Comparison of ENCODE assay signal across 1 cellular context in the genomic region with DNA sequence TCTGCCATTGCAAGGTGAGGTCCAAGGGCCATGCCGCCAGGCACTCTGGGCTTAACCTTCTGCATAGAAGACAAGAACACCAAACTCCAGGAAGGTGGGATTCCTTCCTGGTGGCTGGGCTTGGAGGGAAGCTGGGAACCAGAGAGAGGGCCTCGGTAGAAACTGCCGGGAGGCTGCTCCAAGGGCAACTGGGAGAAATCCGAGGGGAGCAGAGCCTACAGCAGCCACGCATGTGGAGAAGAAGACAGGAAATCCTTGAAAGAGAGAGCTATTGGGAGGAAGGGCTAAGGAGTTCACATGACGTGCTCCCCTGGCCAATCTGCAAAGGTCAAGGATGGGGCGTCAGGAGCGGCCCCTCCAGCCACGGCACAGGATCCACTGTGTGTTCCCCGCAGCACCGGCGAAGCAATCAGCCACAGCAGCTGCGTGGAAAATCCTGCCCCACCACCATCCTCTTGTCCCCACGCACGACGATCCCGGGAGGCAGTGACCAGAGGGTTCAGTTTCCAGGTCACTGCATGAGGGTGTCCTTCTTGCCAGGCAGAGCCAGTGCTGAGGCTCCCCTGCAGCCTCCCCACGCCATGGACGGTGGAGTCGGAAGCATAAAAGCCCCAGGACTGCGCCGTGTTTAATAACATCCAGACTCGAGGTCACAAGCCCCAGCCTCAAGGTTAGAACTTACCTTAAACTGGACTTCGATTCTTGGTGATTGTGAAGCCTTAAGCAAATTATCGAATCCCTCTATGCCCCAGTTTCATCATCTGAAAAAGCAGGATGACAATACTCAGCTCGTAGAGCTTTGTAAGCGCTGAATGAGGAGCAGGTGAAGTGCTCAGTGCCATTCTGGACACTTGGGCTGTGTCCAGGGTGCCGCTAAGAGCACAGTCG.
TF ChIP-seq lines count a peak whose summit lies in the region.

No MANE protein-coding gene starts in this region.

TF ChIP-seq in K562, 482 proteins besides CTCF, POLR2A, EP300 and RAD21 (continued from another document and continues in another):
- TF ChIP-seq, protein P1, sequence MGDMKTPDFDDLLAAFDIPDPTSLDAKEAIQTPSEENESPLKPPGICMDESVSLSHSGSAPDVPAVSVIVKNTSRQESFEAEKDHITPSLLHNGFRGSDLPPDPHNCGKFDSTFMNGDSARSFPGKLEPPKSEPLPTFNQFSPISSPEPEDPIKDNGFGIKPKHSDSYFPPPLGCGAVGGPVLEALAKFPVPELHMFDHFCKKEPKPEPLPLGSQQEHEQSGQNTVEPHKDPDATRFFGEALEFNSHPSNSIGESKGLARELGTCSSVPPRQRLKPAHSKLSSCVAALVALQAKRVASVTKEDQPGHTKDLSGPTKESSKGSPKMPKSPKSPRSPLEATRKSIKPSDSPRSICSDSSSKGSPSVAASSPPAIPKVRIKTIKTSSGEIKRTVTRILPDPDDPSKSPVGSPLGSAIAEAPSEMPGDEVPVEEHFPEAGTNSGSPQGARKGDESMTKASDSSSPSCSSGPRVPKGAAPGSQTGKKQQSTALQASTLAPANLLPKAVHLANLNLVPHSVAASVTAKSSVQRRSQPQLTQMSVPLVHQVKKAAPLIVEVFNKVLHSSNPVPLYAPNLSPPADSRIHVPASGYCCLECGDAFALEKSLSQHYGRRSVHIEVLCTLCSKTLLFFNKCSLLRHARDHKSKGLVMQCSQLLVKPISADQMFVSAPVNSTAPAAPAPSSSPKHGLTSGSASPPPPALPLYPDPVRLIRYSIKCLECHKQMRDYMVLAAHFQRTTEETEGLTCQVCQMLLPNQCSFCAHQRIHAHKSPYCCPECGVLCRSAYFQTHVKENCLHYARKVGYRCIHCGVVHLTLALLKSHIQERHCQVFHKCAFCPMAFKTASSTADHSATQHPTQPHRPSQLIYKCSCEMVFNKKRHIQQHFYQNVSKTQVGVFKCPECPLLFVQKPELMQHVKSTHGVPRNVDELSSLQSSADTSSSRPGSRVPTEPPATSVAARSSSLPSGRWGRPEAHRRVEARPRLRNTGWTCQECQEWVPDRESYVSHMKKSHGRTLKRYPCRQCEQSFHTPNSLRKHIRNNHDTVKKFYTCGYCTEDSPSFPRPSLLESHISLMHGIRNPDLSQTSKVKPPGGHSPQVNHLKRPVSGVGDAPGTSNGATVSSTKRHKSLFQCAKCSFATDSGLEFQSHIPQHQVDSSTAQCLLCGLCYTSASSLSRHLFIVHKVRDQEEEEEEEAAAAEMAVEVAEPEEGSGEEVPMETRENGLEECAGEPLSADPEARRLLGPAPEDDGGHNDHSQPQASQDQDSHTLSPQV (IDR thresholded peaks at IDR 0.05), result peak; percentile 54
- TF ChIP-seq PML (IDR thresholded peaks at IDR 0.05; ENCODE audit: low read length) (no peak), ZNF24 (IDR thresholded peaks at IDR 0.05) (no peak), SMAD2 (IDR thresholded peaks at IDR 0.05; ENCODE audit: low read depth, low read length) (no peak), NFXL1 (CRISPR knock-in tag; IDR thresholded peaks at IDR 0.05) (no peak), C11orf30 (IDR thresholded peaks at IDR 0.05; ENCODE audit: low read depth) (no peak), HDAC1 (IDR thresholded peaks at IDR 0.05) (0 out of 4 replicates have a peak, but pooled peaks of 1 of the 2 experiments have one; percentile 16), ATF7 (IDR thresholded peaks at IDR 0.05) (no peak), ZC3H8 (IDR thresholded peaks at IDR 0.05) (no peak), GTF3C2 (IDR thresholded peaks at IDR 0.05; ENCODE audit: borderline replicate concordance, extremely low read depth, insufficient read length) (peak; percentile 9), MBD2 (IDR thresholded peaks at IDR 0.05; ENCODE audit: borderline replicate concordance, low read depth) (no peak), IFI16 (CRISPR knock-in tag; IDR thresholded peaks at IDR 0.05) (no peak), HSF4 (CRISPR knock-in tag; IDR thresholded peaks at IDR 0.05; ENCODE audit: borderline replicate concordance) (no peak), MTF1 (CRISPR knock-in tag; IDR thresholded peaks at IDR 0.05; ENCODE audit: borderline replicate concordance) (no peak), ZNF77 (CRISPR knock-in tag; IDR thresholded peaks at IDR 0.05) (no peak), ZNF133 (CRISPR knock-in tag; IDR thresholded peaks at IDR 0.05) (no peak), ZNF75A (CRISPR knock-in tag; IDR thresholded peaks at IDR 0.05) (no peak), KAT7 (CRISPR knock-in tag; IDR thresholded peaks at IDR 0.05; ENCODE audit: borderline replicate concordance) (peak; percentile 42; the same call in 1 of the 2 replicates), NR2C2 (CRISPR knock-in tag; IDR thresholded peaks at IDR 0.05) (no peak), NR2C2 (tag; IDR thresholded peaks at IDR 0.05) (peak; percentile 69; the same call in 1 of the 2 replicates), ZNF584 (CRISPR knock-in tag; IDR thresholded peaks at IDR 0.05; ENCODE audit: low read depth) (no peak), MYBL2 (IDR thresholded peaks at IDR 0.05; ENCODE audit: low read depth) (no peak), MYBL2 (CRISPR knock-in tag; IDR thresholded peaks at IDR 0.05; ENCODE audit: borderline replicate concordance) (no peak), KLF6 (CRISPR knock-in tag; IDR thresholded peaks at IDR 0.05; ENCODE audit: borderline replicate concordance) (no peak), POLR3G (IDR thresholded peaks at IDR 0.05; ENCODE audit: extremely low read depth, insufficient read length, insufficient replicate concordance) (no peak)
- TF ChIP-seq, protein P2, sequence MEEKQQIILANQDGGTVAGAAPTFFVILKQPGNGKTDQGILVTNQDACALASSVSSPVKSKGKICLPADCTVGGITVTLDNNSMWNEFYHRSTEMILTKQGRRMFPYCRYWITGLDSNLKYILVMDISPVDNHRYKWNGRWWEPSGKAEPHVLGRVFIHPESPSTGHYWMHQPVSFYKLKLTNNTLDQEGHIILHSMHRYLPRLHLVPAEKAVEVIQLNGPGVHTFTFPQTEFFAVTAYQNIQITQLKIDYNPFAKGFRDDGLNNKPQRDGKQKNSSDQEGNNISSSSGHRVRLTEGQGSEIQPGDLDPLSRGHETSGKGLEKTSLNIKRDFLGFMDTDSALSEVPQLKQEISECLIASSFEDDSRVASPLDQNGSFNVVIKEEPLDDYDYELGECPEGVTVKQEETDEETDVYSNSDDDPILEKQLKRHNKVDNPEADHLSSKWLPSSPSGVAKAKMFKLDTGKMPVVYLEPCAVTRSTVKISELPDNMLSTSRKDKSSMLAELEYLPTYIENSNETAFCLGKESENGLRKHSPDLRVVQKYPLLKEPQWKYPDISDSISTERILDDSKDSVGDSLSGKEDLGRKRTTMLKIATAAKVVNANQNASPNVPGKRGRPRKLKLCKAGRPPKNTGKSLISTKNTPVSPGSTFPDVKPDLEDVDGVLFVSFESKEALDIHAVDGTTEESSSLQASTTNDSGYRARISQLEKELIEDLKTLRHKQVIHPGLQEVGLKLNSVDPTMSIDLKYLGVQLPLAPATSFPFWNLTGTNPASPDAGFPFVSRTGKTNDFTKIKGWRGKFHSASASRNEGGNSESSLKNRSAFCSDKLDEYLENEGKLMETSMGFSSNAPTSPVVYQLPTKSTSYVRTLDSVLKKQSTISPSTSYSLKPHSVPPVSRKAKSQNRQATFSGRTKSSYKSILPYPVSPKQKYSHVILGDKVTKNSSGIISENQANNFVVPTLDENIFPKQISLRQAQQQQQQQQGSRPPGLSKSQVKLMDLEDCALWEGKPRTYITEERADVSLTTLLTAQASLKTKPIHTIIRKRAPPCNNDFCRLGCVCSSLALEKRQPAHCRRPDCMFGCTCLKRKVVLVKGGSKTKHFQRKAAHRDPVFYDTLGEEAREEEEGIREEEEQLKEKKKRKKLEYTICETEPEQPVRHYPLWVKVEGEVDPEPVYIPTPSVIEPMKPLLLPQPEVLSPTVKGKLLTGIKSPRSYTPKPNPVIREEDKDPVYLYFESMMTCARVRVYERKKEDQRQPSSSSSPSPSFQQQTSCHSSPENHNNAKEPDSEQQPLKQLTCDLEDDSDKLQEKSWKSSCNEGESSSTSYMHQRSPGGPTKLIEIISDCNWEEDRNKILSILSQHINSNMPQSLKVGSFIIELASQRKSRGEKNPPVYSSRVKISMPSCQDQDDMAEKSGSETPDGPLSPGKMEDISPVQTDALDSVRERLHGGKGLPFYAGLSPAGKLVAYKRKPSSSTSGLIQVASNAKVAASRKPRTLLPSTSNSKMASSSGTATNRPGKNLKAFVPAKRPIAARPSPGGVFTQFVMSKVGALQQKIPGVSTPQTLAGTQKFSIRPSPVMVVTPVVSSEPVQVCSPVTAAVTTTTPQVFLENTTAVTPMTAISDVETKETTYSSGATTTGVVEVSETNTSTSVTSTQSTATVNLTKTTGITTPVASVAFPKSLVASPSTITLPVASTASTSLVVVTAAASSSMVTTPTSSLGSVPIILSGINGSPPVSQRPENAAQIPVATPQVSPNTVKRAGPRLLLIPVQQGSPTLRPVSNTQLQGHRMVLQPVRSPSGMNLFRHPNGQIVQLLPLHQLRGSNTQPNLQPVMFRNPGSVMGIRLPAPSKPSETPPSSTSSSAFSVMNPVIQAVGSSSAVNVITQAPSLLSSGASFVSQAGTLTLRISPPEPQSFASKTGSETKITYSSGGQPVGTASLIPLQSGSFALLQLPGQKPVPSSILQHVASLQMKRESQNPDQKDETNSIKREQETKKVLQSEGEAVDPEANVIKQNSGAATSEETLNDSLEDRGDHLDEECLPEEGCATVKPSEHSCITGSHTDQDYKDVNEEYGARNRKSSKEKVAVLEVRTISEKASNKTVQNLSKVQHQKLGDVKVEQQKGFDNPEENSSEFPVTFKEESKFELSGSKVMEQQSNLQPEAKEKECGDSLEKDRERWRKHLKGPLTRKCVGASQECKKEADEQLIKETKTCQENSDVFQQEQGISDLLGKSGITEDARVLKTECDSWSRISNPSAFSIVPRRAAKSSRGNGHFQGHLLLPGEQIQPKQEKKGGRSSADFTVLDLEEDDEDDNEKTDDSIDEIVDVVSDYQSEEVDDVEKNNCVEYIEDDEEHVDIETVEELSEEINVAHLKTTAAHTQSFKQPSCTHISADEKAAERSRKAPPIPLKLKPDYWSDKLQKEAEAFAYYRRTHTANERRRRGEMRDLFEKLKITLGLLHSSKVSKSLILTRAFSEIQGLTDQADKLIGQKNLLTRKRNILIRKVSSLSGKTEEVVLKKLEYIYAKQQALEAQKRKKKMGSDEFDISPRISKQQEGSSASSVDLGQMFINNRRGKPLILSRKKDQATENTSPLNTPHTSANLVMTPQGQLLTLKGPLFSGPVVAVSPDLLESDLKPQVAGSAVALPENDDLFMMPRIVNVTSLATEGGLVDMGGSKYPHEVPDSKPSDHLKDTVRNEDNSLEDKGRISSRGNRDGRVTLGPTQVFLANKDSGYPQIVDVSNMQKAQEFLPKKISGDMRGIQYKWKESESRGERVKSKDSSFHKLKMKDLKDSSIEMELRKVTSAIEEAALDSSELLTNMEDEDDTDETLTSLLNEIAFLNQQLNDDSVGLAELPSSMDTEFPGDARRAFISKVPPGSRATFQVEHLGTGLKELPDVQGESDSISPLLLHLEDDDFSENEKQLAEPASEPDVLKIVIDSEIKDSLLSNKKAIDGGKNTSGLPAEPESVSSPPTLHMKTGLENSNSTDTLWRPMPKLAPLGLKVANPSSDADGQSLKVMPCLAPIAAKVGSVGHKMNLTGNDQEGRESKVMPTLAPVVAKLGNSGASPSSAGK (IDR thresholded peaks at IDR 0.05), result peak; percentile 64
- TF ChIP-seq, protein P3, sequence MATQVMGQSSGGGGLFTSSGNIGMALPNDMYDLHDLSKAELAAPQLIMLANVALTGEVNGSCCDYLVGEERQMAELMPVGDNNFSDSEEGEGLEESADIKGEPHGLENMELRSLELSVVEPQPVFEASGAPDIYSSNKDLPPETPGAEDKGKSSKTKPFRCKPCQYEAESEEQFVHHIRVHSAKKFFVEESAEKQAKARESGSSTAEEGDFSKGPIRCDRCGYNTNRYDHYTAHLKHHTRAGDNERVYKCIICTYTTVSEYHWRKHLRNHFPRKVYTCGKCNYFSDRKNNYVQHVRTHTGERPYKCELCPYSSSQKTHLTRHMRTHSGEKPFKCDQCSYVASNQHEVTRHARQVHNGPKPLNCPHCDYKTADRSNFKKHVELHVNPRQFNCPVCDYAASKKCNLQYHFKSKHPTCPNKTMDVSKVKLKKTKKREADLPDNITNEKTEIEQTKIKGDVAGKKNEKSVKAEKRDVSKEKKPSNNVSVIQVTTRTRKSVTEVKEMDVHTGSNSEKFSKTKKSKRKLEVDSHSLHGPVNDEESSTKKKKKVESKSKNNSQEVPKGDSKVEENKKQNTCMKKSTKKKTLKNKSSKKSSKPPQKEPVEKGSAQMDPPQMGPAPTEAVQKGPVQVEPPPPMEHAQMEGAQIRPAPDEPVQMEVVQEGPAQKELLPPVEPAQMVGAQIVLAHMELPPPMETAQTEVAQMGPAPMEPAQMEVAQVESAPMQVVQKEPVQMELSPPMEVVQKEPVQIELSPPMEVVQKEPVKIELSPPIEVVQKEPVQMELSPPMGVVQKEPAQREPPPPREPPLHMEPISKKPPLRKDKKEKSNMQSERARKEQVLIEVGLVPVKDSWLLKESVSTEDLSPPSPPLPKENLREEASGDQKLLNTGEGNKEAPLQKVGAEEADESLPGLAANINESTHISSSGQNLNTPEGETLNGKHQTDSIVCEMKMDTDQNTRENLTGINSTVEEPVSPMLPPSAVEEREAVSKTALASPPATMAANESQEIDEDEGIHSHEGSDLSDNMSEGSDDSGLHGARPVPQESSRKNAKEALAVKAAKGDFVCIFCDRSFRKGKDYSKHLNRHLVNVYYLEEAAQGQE (CRISPR knock-in tag; IDR thresholded peaks at IDR 0.05; ENCODE audit: low read depth), result no peak
- TF ChIP-seq, protein P4, sequence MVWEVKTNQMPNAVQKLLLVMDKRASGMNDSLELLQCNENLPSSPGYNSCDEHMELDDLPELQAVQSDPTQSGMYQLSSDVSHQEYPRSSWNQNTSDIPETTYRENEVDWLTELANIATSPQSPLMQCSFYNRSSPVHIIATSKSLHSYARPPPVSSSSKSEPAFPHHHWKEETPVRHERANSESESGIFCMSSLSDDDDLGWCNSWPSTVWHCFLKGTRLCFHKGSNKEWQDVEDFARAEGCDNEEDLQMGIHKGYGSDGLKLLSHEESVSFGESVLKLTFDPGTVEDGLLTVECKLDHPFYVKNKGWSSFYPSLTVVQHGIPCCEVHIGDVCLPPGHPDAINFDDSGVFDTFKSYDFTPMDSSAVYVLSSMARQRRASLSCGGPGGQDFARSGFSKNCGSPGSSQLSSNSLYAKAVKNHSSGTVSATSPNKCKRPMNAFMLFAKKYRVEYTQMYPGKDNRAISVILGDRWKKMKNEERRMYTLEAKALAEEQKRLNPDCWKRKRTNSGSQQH (CRISPR knock-in tag; IDR thresholded peaks at IDR 0.05), result no peak
